ENCODE assay signal across 31 cellular contexts in genomic region chrX:101691823-101692222, GRCh38.
"Had no signal": no experiment of that assay in that cellular context is flagged by ENCODE, and none has a peak within 500 bp of the region (broad histone marks: within the 10 kb centered on the region; RNA-seq: fewer than 3 reads in every experiment).

No MANE protein-coding gene starts in this region.

- H3K27ac Mint-ChIP-seq: activated naive CD8-positive, alpha-beta T cell; activated T-cell treated with anti-CD3 and anti-CD28 coated beads, Interleukin-2, amount 50 U/mL, for 72 hours; brain; effector memory CD8-positive, alpha-beta T cell; nephron progenitor cell; stimulated activated naive B cell treated with anti-CD40 and anti-IgM and Interleukin-4, amounts not matched to agents 10 μg/mL and 1 μg/mL and 100 μg/mL, for 72 hours; T-helper 1 cell treated with Interleukin-12 subunit alpha and Interleukin-12 subunit beta and Interleukin-4 antibody, amounts not matched to agents 30 μg/mL and 1 μg/mL, for 36 hours had no signal

- H3K4me3 Mint-ChIP-seq: activated naive CD8-positive, alpha-beta T cell; activated T-cell treated with anti-CD3 and anti-CD28 coated beads, Interleukin-2, amount 50 U/mL, for 72 hours; brain; effector memory CD8-positive, alpha-beta T cell; nephron progenitor cell; stimulated activated naive B cell treated with anti-CD40 and anti-IgM and Interleukin-4, amounts not matched to agents 10 μg/mL and 1 μg/mL and 100 μg/mL, for 72 hours; T-helper 1 cell treated with Interleukin-12 subunit alpha and Interleukin-12 subunit beta and Interleukin-4 antibody, amounts not matched to agents 30 μg/mL and 1 μg/mL, for 36 hours had no signal

- H3K9me3 ChIP-seq: adrenal gland, colonic mucosa, esophagus muscularis mucosa, psoas muscle, right atrium auricular region, stomach, tibial artery, upper lobe of right lung had no signal

- H3K79me2 ChIP-seq: parathyroid adenoma had no signal

- H3K27ac ChIP-seq: adrenal gland, cardiac muscle cell, colonic mucosa, esophagus muscularis mucosa, parathyroid adenoma, psoas muscle, right atrium auricular region, stomach, tibial artery, upper lobe of right lung, VCaP had no signal

- H3K4me1 ChIP-seq: adrenal gland, colonic mucosa, esophagus muscularis mucosa, parathyroid adenoma, psoas muscle, right atrium auricular region, stomach, tibial artery, upper lobe of right lung had no signal

- ATAC-seq: activated T-cell treated with anti-CD3 and anti-CD28 coated beads, Interleukin-2, amount 50 U/mL, for 72 hours; effector memory CD8-positive, alpha-beta T cell; left colon; psoas muscle; stimulated activated naive B cell treated with anti-CD40 and anti-IgM and Interleukin-4, amounts not matched to agents 10 μg/mL and 1 μg/mL and 100 μg/mL, for 72 hours; upper lobe of right lung had no signal

- H3K27me3 Mint-ChIP-seq: activated naive CD8-positive, alpha-beta T cell had no signal

- H3K36me3 ChIP-seq: adrenal gland, cardiac muscle cell, colonic mucosa, esophagus muscularis mucosa, right atrium auricular region, stomach, tibial artery, upper lobe of right lung had no signal

- H2AFZ ChIP-seq: parathyroid adenoma had no signal

- H3K36me3 Mint-ChIP-seq: activated naive CD8-positive, alpha-beta T cell; brain; stimulated activated naive B cell treated with anti-CD40 and anti-IgM and Interleukin-4, amounts not matched to agents 10 μg/mL and 1 μg/mL and 100 μg/mL, for 72 hours had no signal

- H3K4me3 ChIP-seq: adrenal gland, cardiac muscle cell, colonic mucosa, esophagus muscularis mucosa, psoas muscle, right atrium auricular region, stomach, tibial artery, upper lobe of right lung had no signal

- H3K27me3 ChIP-seq: cardiac muscle cell, colonic mucosa, esophagus muscularis mucosa, tibial artery, upper lobe of right lung had no signal

- H3K9ac ChIP-seq: parathyroid adenoma had no signal

- DNase-seq: activated CD4-positive, alpha-beta T cell treated with anti-CD3 and anti-CD28 coated beads for 4 hours; activated CD4-positive, alpha-beta T cell treated with anti-CD3 and anti-CD28 coated beads, Interleukin-2, amount 50 U/mL, for 4 hours; activated naive CD4-positive, alpha-beta T cell treated with Interleukin-2 at 50 U/mL for 16 hours; activated T-cell treated with anti-CD3 and anti-CD28 coated beads for 4 hours; activated T-cell treated with anti-CD3 and anti-CD28 coated beads, Interleukin-2, amount 50 U/mL, for 72 hours; adrenal gland; aorta; cerebellar nuclear complex; colonic mucosa; effector memory CD8-positive, alpha-beta T cell; left colon; mammary epithelial cell; nephron progenitor cell; psoas muscle; stimulated activated CD4-positive, alpha-beta T cell treated with anti-CD3 and anti-CD28 coated beads, Interleukin-15, amount 100 ng/mL, for 24 hours; stimulated activated CD4-positive, alpha-beta T cell treated with anti-CD3 and anti-CD28 coated beads, Interleukin-2, amount 100 ng/mL, for 24 hours; stimulated activated naive B cell treated with anti-CD40 and anti-IgM and Interleukin-4, amounts not matched to agents 10 μg/mL and 1 μg/mL and 100 μg/mL, for 72 hours; stomach; T-helper 9 cell; tibial artery; upper lobe of right lung had no signal

- FAIRE-seq: frontal cortex, TTC549 had no signal

- H3K9me3 Mint-ChIP-seq: activated T-cell treated with anti-CD3 and anti-CD28 coated beads, Interleukin-2, amount 50 U/mL, for 72 hours; effector memory CD8-positive, alpha-beta T cell; stimulated activated naive B cell treated with anti-CD40 and anti-IgM and Interleukin-4, amounts not matched to agents 10 μg/mL and 1 μg/mL and 100 μg/mL, for 72 hours; T-helper 1 cell treated with Interleukin-12 subunit alpha and Interleukin-12 subunit beta and Interleukin-4 antibody, amounts not matched to agents 30 μg/mL and 1 μg/mL, for 36 hours had no signal
